ENCODE assay signal across 8 cellular contexts in genomic region chr20:53774487-53775203, GRCh38.
DNase-seq lines count a peak whose midpoint lies in the region; ATAC-seq and TF ChIP-seq lines count a peak whose summit lies in the region.

No MANE protein-coding gene starts in this region.

- TF ChIP-seq POLR2A in sigmoid colon (IDR thresholded peaks at IDR 0.05), result no peak

- H3K4me1 ChIP-seq in sigmoid colon, result peaks cover 0 to 19% (median 16%) of the 10 kb centered on the region in 4 donors
- no peaks in the 10 kb centered on the region for H3K4me1 ChIP-seq in MM.1S (ENCODE audit: low read length)

- no peaks in the 10 kb centered on the region for H4K20me1 ChIP-seq in MM.1S (ENCODE audit: insufficient read depth, low read length)

- H3K79me2 ChIP-seq in MM.1S (ENCODE audit: low read length), result no peaks in the 10 kb centered on the region

- H3K27ac ChIP-seq in sigmoid colon (peak overlapping the region; percentile 14 to 66 (median 56)), MM.1S (ENCODE audit: low read length) (no peak overlapping the region)

- H3K9ac ChIP-seq in MM.1S (ENCODE audit: low read length), result no peak overlapping the region

- no peaks in the 10 kb centered on the region for H3K9me3 ChIP-seq in sigmoid colon
- no peaks in the 10 kb centered on the region for H3K9me3 ChIP-seq in MM.1S (replicated peaks; ENCODE audit: insufficient read depth, low read length)

- intact Hi-C loops in sigmoid colon (cut with DNase I), result no loop called here

- H3F3A ChIP-seq in MM.1S (ENCODE audit: insufficient read depth, low read length), result no peaks in the 10 kb centered on the region

- H3K9me2 ChIP-seq in MM.1S (replicated peaks; ENCODE audit: insufficient read depth, low read length), result no peaks in the 10 kb centered on the region

- TF ChIP-seq EP300 in sigmoid colon (IDR thresholded peaks at IDR 0.05), result no peak

- H3K27me3 ChIP-seq in sigmoid colon, result no peaks in the 10 kb centered on the region
- no peaks in the 10 kb centered on the region for H3K27me3 ChIP-seq in MM.1S (replicated peaks; ENCODE audit: insufficient read depth, low read length)

- TF ChIP-seq CTCF in fibroblast of the aortic adventitia (IDR thresholded peaks at IDR 0.05; ENCODE audit: insufficient read depth, low read length) (no peak), sigmoid colon (IDR thresholded peaks at IDR 0.05) (no peak), MM.1S (IDR thresholded peaks at IDR 0.05; ENCODE audit: low read length) (no peak)

- no peak overlapping the region for H2AFZ ChIP-seq in MM.1S (ENCODE audit: low read length)

- DNase-seq in ELR (ENCODE audit: low read depth), result peak; percentile 100
- peak; percentile 94 for DNase-seq in fibroblast of the aortic adventitia (ENCODE audit: low read depth)
- no peak for DNase-seq in sigmoid colon
- DNase-seq in MM.1S, result no peak
- DNase-seq in NCI-H510A (lab: John Stamatoyannopoulos, UW), result no peak
- no peak for DNase-seq in middle frontal gyrus (ENCODE audit: extremely low spot score, low spot score)

- 74 to 76% methylated on average over 9 of the region's 9 CpGs for WGBS in sigmoid colon, 2 donors

- H3K4me3 ChIP-seq in fibroblast of the aortic adventitia (ENCODE audit: low read depth, low read length) (no peak overlapping the region), sigmoid colon (no peak overlapping the region), MM.1S (ENCODE audit: low read length) (no peak overlapping the region)

- ATAC-seq in SK-N-SH treated with all-trans-retinoic acid at 6 μM for 48 hours (peak; percentile 55), GM21786 (IDR thresholded peaks at IDR 0.05; ENCODE audit: unreplicated experiment) (no peak)

- no peak overlapping the region for H3K4me2 ChIP-seq in MM.1S (ENCODE audit: low read depth, low read length)

- H3K36me3 ChIP-seq in sigmoid colon, result no peaks in the 10 kb centered on the region
- H3K36me3 ChIP-seq in MM.1S (replicated peaks; ENCODE audit: insufficient read depth, low read length), result no peaks in the 10 kb centered on the region

TF ChIP-seq in SK-N-SH treated with all-trans-retinoic acid at 6 μM for 48 hours, 23 proteins besides CTCF, POLR2A, EP300 and RAD21:
- no peak for TF ChIP-seq GLIS3 (CRISPR knock-in tag; IDR thresholded peaks at IDR 0.05)
- peak; percentile 60; the same call in 1 of the 2 replicates for TF ChIP-seq ZFP3 (CRISPR knock-in tag; IDR thresholded peaks at IDR 0.05)
- TF ChIP-seq ISL1 (CRISPR knock-in tag; IDR thresholded peaks at IDR 0.05), result peak; percentile 24; the same call in 1 of the 2 replicates

Comparison
In these comparisons a context has a peak if more than half of its experiments do, and no peak if none do; other contexts are left out.
1. DNase-seq: peak in ELR (single experiment) and fibroblast of the aortic adventitia (single experiment); none in sigmoid colon (single experiment), MM.1S (single experiment), NCI-H510A (single experiment) and middle frontal gyrus (single experiment).